Comparison of ENCODE assay signal across 19 cellular contexts in genomic region chr2:33222309-33222708, GRCh38.
DNase-seq lines count a peak whose midpoint lies in the region; ATAC-seq and TF ChIP-seq lines count a peak whose summit lies in the region.
"Had no signal": no experiment of that assay in that cellular context is flagged by ENCODE, and none has a peak within 500 bp of the region (broad histone marks: within the 10 kb centered on the region; RNA-seq: fewer than 3 reads in every experiment).

No MANE protein-coding gene starts in this region.

- dilution Hi-C loops in mammary epithelial cell (cut with HindIII; ENCODE audit: low sequenced_read_pairs): no loop called here

- H3K27ac ChIP-seq in breast epithelium: no peak overlapping the region
- H3K27ac ChIP-seq in mammary epithelial cell (ENCODE audit: insufficient read depth, low read depth, low read length): peak overlapping the region; percentile 75
- H3K27ac ChIP-seq in tibial artery: peak overlapping the region; percentile 85 to 90
- H3K27ac ChIP-seq: 22Rv1, C4-2B, HL-60 had no signal

- TF ChIP-seq POLR2A in breast epithelium (IDR thresholded peaks at IDR 0.05): no peak

- no peaks in the 10 kb centered on the region for H3K9me3 Mint-ChIP-seq in MCF 10A (ENCODE audit: unreplicated experiment)

- peak; percentile 71 for DNase-seq in MCF 10A (ENCODE audit: unreplicated experiment)
- no peak for DNase-seq in breast epithelium (ENCODE audit: low spot score in 2 of 2)
- peak; percentile 92 for DNase-seq in mammary epithelial cell
- peak; percentile 41 for DNase-seq in fibroblast of gingiva (ENCODE audit: low read depth)
- no peak for DNase-seq in tibial artery
- DNase-seq in pons (ENCODE audit: low spot score): no peak
- no peak for DNase-seq in T-helper 17 cell
- DNase-seq in LoVo (ENCODE audit: low spot score): no peak
- DNase-seq: GOT3, MG63, NCI-H1417, NCI-H187, NCI-H446, NCI-H526, SHP77 had no signal

- H3K4me3 Mint-ChIP-seq in MCF 10A (ENCODE audit: unreplicated experiment) (no peak overlapping the region), T-helper 17 cell (no peak overlapping the region)

- POLR2A ChIA-PET in MCF 10A (lab: Yijun Ruan, JAX): interaction anchor here (0.6 to 1.9 kb wide), 5 partner anchors 9 to 263 kb away, joined by 3 to 7 read pairs (median 5); no protein-coding TSS in a partner anchor

- intact Hi-C loops in MCF 10A (cut with micrococcal nuclease) (no loop called here), breast epithelium (cut with DNase I; ENCODE audit: low total_unique reads) (no loop called here), mammary epithelial cell (cut with micrococcal nuclease) (no loop called here), tibial artery (cut with DNase I; ENCODE audit: low total_unique reads) (loop anchor here (10.0 kb wide), 1 partner anchor 52 kb away; no protein-coding TSS in a partner anchor)

- H3K27me3 Mint-ChIP-seq in MCF 10A (ENCODE audit: insufficient read depth, unreplicated experiment) (no peaks in the 10 kb centered on the region), T-helper 17 cell (peaks cover 7% of the 10 kb centered on the region)

- H4K20me1 ChIP-seq in mammary epithelial cell (ENCODE audit: insufficient read depth, low read length): no peaks in the 10 kb centered on the region

- H3K36me3 ChIP-seq in breast epithelium (no peaks in the 10 kb centered on the region), mammary epithelial cell (ENCODE audit: insufficient read depth, low read length) (no peaks in the 10 kb centered on the region), tibial artery (peaks cover 0 to 24% (median 21%) of the 10 kb centered on the region in 3 donors)

- BruUV-seq in MCF 10A (replicated peaks; lab: Mats Ljungman, UMichigan) (no TSS peak), mammary epithelial cell (replicated peaks; lab: Mats Ljungman, UMichigan) (no TSS peak)

- no peak overlapping the region for H3K4me2 ChIP-seq in mammary epithelial cell (ENCODE audit: insufficient read depth, low read depth, low read length)

- H3K9ac ChIP-seq in mammary epithelial cell (ENCODE audit: insufficient read depth, low read length): no peak overlapping the region

- H3K4me1 Mint-ChIP-seq in MCF 10A (ENCODE audit: insufficient read depth, unreplicated experiment) (peaks cover 18% of the 10 kb centered on the region), T-helper 17 cell (no peaks in the 10 kb centered on the region)

- H3K4me3 ChIP-seq in breast epithelium (no peak overlapping the region), mammary epithelial cell (replicated peaks in 1 of 3; ENCODE audit: insufficient read depth in 1 of 3, low read depth in 2 of 3, low read length in 3 of 3) (no peak overlapping the region), tibial artery (no peak overlapping the region)
- H3K4me3 ChIP-seq: MG63 had no signal

- H3K4me1 ChIP-seq in breast epithelium (no peaks in the 10 kb centered on the region), mammary epithelial cell (ENCODE audit: insufficient read depth, low read length) (peaks cover 28% of the 10 kb centered on the region), tibial artery (peaks cover 0 to 97% (median 41%) of the 10 kb centered on the region in 4 donors)

- CTCF ChIA-PET in MCF 10A (lab: Yijun Ruan, JAX) (no interaction called here), mammary epithelial cell (lab: Charles Lee; ENCODE audit: low non-redundant PET) (no interaction called here)

- peak overlapping the region; percentile 85 for H3K27ac Mint-ChIP-seq in MCF 10A (ENCODE audit: low read depth, unreplicated experiment)
- no peak overlapping the region for H3K27ac Mint-ChIP-seq in T-helper 17 cell

- ATAC-seq in T-helper 17 cell: no peak
- ATAC-seq: HCT116 had no signal

- H3K9me3 ChIP-seq in breast epithelium: no peaks in the 10 kb centered on the region
- no peaks in the 10 kb centered on the region for H3K9me3 ChIP-seq in mammary epithelial cell (replicated peaks; ENCODE audit: insufficient read depth, low read length)
- H3K9me3 ChIP-seq in tibial artery: no peaks in the 10 kb centered on the region
- no peaks in the 10 kb centered on the region for H3K9me3 ChIP-seq in T-helper 17 cell (ENCODE audit: control insufficient read depth, low read length, poor library complexity, severe bottlenecking)
- H3K9me3 ChIP-seq: MG63 had no signal

- in situ Hi-C loops in mammary epithelial cell (cut with MboI; ENCODE audit: low sequenced_read_pairs in 2 of 2): no loop called here

- H3K27me3 ChIP-seq in breast epithelium (no peaks in the 10 kb centered on the region), mammary epithelial cell (ENCODE audit: insufficient read depth, low read length) (no peaks in the 10 kb centered on the region), tibial artery (no peaks in the 10 kb centered on the region)
- H3K27me3 ChIP-seq: MG63 had no signal

- TF ChIP-seq CTCF in MCF 10A (IDR thresholded peaks at IDR 0.05; ENCODE audit: unreplicated experiment) (no peak), breast epithelium (IDR thresholded peaks at IDR 0.05) (no peak), mammary epithelial cell (conservative IDR thresholded peaks at IDR 0.05 in 1 of 2, IDR thresholded peaks at IDR 0.05 in 1 of 2; ENCODE audit: extremely low read depth in 1 of 2, insufficient read depth in 1 of 2, low read depth in 1 of 2, low read length in 2 of 2) (no peak), tibial artery (IDR thresholded peaks at IDR 0.05) (no peak)

- peaks cover 20% of the 10 kb centered on the region for H3K36me3 Mint-ChIP-seq in MCF 10A (ENCODE audit: insufficient read depth, unreplicated experiment)
- no peaks in the 10 kb centered on the region for H3K36me3 Mint-ChIP-seq in T-helper 17 cell (ENCODE audit: low read depth)

- 70% methylated on average over 1 of the region's 1 CpG for WGBS in mammary epithelial cell (ENCODE audit: low coverage, missing lambda C conversion rate)

- H3K79me2 ChIP-seq in mammary epithelial cell (ENCODE audit: insufficient read depth, low read length): no peaks in the 10 kb centered on the region

- peak overlapping the region; percentile 64 for H2AFZ ChIP-seq in mammary epithelial cell (ENCODE audit: low read depth, low read length)

Comparison
In these comparisons a context has a peak if more than half of its experiments do, and no peak if none do; other contexts are left out.
1. DNase-seq: peak in MCF 10A (single experiment), mammary epithelial cell (single experiment) and fibroblast of gingiva (single experiment); none in breast epithelium (0 of 2), tibial artery (0 of 2), pons (single experiment), T-helper 17 cell (0 of 3) and LoVo (single experiment).
2. H3K27ac ChIP-seq: peak in mammary epithelial cell (single experiment) and tibial artery (2 of 2); none in breast epithelium (0 of 2).